ENCODE assay signal across 10 cellular contexts in genomic region chr14:37116933-37117844, GRCh38. TPM values are rescaled to one million over a fixed set of nuclear protein-coding genes. Genes with fewer than 3 reads are reported as not detected.
A peak's percentile ranks its signal among the peaks of the same experiment; 100 is the strongest.
DNase-seq lines count a peak whose midpoint lies in the region; ATAC-seq, FAIRE-seq and TF ChIP-seq lines count a peak whose summit lies in the region.
"Had no signal": no experiment of that assay in that cellular context is flagged by ENCODE, and none has a peak within 500 bp of the region (broad histone marks: within the 10 kb centered on the region; RNA-seq: fewer than 3 reads in every experiment).

No MANE protein-coding gene starts in this region.

- H3K36me3 ChIP-seq in H1 (ENCODE audit: control insufficient read depth in 2 of 4, insufficient read depth in 4 of 4, low read length in 3 of 4), result no peaks in the 10 kb centered on the region

- H3K4me3 ChIP-seq in H1 (ENCODE audit: extremely low read depth in 1 of 4, insufficient read depth in 2 of 4, low read depth in 3 of 4, low read length in 4 of 4) (no peak overlapping the region), skeletal muscle cell (ENCODE audit: low read depth, low read length) (no peak overlapping the region), dorsolateral prefrontal cortex (no peak overlapping the region)

- peak in 1 of 3 experiments; percentile 51; a peak in 2 of 4 replicates for TF ChIP-seq CTCF in H1 (IDR thresholded peaks at IDR 0.05; ENCODE audit: control extremely low read depth in 1 of 3, insufficient read depth in 1 of 3, low read depth in 1 of 3, low read length in 3 of 3)
- peak in 12 of 56 donors; percentile 8 to 31 (median 16) for TF ChIP-seq CTCF in dorsolateral prefrontal cortex (IDR thresholded peaks at IDR 0.05 in 54 of 56, conservative IDR thresholded peaks at IDR 0.05 in 2 of 56; ENCODE audit: low read depth in 1 of 56, partially characterized antibody in 56 of 56)

- DNase-seq in NCI-H1092 treated with DMSO at 0.1 percent for 48 hours (lab: John Stamatoyannopoulos, UW) (peak; percentile 16), NCI-H1092 (lab: John Stamatoyannopoulos, UW) (no peak), NCI-H2171 treated with DMSO at 0.1 percent for 48 hours (lab: John Stamatoyannopoulos, UW) (peak; percentile 67), H1 (ENCODE audit: low read depth in 1 of 2, low spot score in 2 of 2) (no peak), skeletal muscle cell (ENCODE audit: low read depth) (peak; percentile 54), dorsolateral prefrontal cortex (no peak), left colon (no peak)
- no peak for DNase-seq in activated naive CD8-positive, alpha-beta T cell treated with anti-CD3 and anti-CD28 coated beads, Interleukin-2, amount 50 U/mL, for 24 hours
- DNase-seq: activated naive CD4-positive, alpha-beta T cell treated with anti-CD3 and anti-CD28 coated beads, Interleukin-2, amount 50 U/mL, for 16 hours; T-helper 2 cell had no signal

- no peak overlapping the region for H3K23ac ChIP-seq in H1 (ENCODE audit: insufficient read length)

- no peak overlapping the region for H3K4me3 Mint-ChIP-seq in activated naive CD8-positive, alpha-beta T cell treated with anti-CD3 and anti-CD28 coated beads, Interleukin-2, amount 50 U/mL, for 24 hours

- H3K36me3 Mint-ChIP-seq in activated naive CD8-positive, alpha-beta T cell treated with anti-CD3 and anti-CD28 coated beads, Interleukin-2, amount 50 U/mL, for 24 hours (ENCODE audit: low read depth), result no peaks in the 10 kb centered on the region

- no peak overlapping the region for H3K4me2 ChIP-seq in H1 (ENCODE audit: insufficient read depth in 1 of 2, low read depth in 2 of 2, low read length in 2 of 2)

- TF ChIP-seq POLR2A in H1 (IDR thresholded peaks at IDR 0.05; ENCODE audit: control extremely low read depth in 1 of 2, low read depth in 2 of 2, low read length in 2 of 2), result no peak

- H2AK5ac ChIP-seq in H1 (ENCODE audit: low read depth, low read length), result no peak overlapping the region

- H3K27me3 ChIP-seq in H1 (replicated peaks in 1 of 4; ENCODE audit: control insufficient read depth in 3 of 4, extremely low read depth in 1 of 4, insufficient read depth in 3 of 4, low read length in 3 of 4) (no peaks in the 10 kb centered on the region), dorsolateral prefrontal cortex (peaks cover 0 to 3% (median 0%) of the 10 kb centered on the region in 45 donors)

- ATAC-seq in activated naive CD8-positive, alpha-beta T cell treated with anti-CD3 and anti-CD28 coated beads, Interleukin-2, amount 50 U/mL, for 24 hours, result no peak
- ATAC-seq in left colon, result no peak

- no peak overlapping the region for H3K4ac ChIP-seq in H1 (replicated peaks; ENCODE audit: insufficient read length, low read depth, low read length)

- no peaks in the 10 kb centered on the region for H3K4me1 Mint-ChIP-seq in activated naive CD8-positive, alpha-beta T cell treated with anti-CD3 and anti-CD28 coated beads, Interleukin-2, amount 50 U/mL, for 24 hours

- no peaks in the 10 kb centered on the region for H3K79me2 ChIP-seq in H1 (ENCODE audit: control insufficient read depth in 1 of 2, insufficient read depth in 2 of 2, low read length in 2 of 2)

- no peak overlapping the region for H2BK15ac ChIP-seq in H1 (ENCODE audit: low read length)

- H3K4me1 ChIP-seq in H1 (replicated peaks in 1 of 4; ENCODE audit: control insufficient read depth in 3 of 4, insufficient read depth in 4 of 4, low read length in 3 of 4), result peaks cover 0 to 2% (median under 1%) of the 10 kb centered on the region in 4 experiments; a peak in 2 of 7 replicates

- H3K23me2 ChIP-seq in H1 (ENCODE audit: low read depth, low read length), result no peaks in the 10 kb centered on the region; the same call in 1 of the 2 replicates

- no peak overlapping the region for H4K91ac ChIP-seq in H1 (replicated peaks; ENCODE audit: insufficient read length, low read length)

- 84% methylated on average over 5 of the region's 5 CpGs; no CpG with 5 or more reads in 1 of the 2 experiments for WGBS in H1 (ENCODE audit: extremely low coverage in 1 of 2, insufficient coverage in 1 of 2, insufficient read length in 1 of 2, insufficient replicate concordance in 2 of 2, low coverage in 1 of 2, low lambda C conversion rate in 2 of 2, missing lambda C conversion rate in 1 of 2), 2 experiments

- H3K14ac ChIP-seq in H1 (ENCODE audit: insufficient read length), result no peak overlapping the region

- H3K27me3 Mint-ChIP-seq in activated naive CD8-positive, alpha-beta T cell treated with anti-CD3 and anti-CD28 coated beads, Interleukin-2, amount 50 U/mL, for 24 hours, result no peaks in the 10 kb centered on the region

- H2AFZ ChIP-seq in H1 (ENCODE audit: low read length), result no peak overlapping the region

- H2BK12ac ChIP-seq in H1 (ENCODE audit: low read depth, low read length), result no peak overlapping the region

- no peak overlapping the region for H3K56ac ChIP-seq in H1 (replicated peaks; ENCODE audit: insufficient read length, low read depth, low read length)

- H2BK5ac ChIP-seq in H1 (ENCODE audit: low read depth, low read length), result no peak overlapping the region

- no peak overlapping the region for H4K8ac ChIP-seq in H1 (ENCODE audit: extremely low read depth, insufficient read depth, low read length)

- H3K27ac ChIP-seq in H1 (ENCODE audit: low read depth, low read length) (no peak overlapping the region), dorsolateral prefrontal cortex (no peak overlapping the region)

- no peak overlapping the region for H4K5ac ChIP-seq in H1 (ENCODE audit: insufficient read length, low read depth, low read length)

- TF ChIP-seq RAD21 in H1 (IDR thresholded peaks at IDR 0.05 in 1 of 2, conservative IDR thresholded peaks at IDR 0.05 in 1 of 2; ENCODE audit: low read depth in 2 of 2, low read length in 2 of 2), result peak; percentile 59 to 65

- no peak overlapping the region for H2BK120ac ChIP-seq in H1 (replicated peaks; ENCODE audit: low read depth, low read length)

- H3K79me1 ChIP-seq in H1 (ENCODE audit: low read depth, low read length), result no peaks in the 10 kb centered on the region

- H3K9me3 ChIP-seq in H1 (ENCODE audit: insufficient read depth in 2 of 2, low read depth in 1 of 2, low read length in 1 of 2), result no peaks in the 10 kb centered on the region; a peak in 1 of 4 replicates

- H3K9me3 Mint-ChIP-seq in activated naive CD8-positive, alpha-beta T cell treated with anti-CD3 and anti-CD28 coated beads, Interleukin-2, amount 50 U/mL, for 24 hours, result peaks cover 7% of the 10 kb centered on the region

- no peak for TF ChIP-seq EP300 in H1 (IDR thresholded peaks at IDR 0.05; ENCODE audit: borderline replicate concordance in 1 of 2, low read depth in 2 of 2, low read length in 2 of 2)

- H3K18ac ChIP-seq in H1 (ENCODE audit: extremely low read depth, low read length), result no peak overlapping the region

- no peak overlapping the region for H3K27ac Mint-ChIP-seq in activated naive CD8-positive, alpha-beta T cell treated with anti-CD3 and anti-CD28 coated beads, Interleukin-2, amount 50 U/mL, for 24 hours

- CTCF ChIA-PET in H1 (lab: Charles Lee; ENCODE audit: partially characterized antibody), result interaction anchor here (0.5 to 2.1 kb wide), 19 partner anchors 8 to 949 kb away, joined by 3 to 9 read pairs (median 4); no protein-coding TSS in a partner anchor

- H2BK20ac ChIP-seq in H1 (ENCODE audit: low read length), result no peak overlapping the region

- no peak overlapping the region for H3K9ac ChIP-seq in H1 (replicated peaks in 1 of 4; ENCODE audit: extremely low read depth in 1 of 4, low read depth in 3 of 4, low read length in 3 of 4)

- intact Hi-C loops in dorsolateral prefrontal cortex (cut with DNase I), result no loop called here
- intact Hi-C loops in left colon (cut with DNase I, micrococcal nuclease), result no loop called here

- FAIRE-seq in H1 (lab: Jason Lieb, UNC), result no peak

- H4K20me1 ChIP-seq in H1 (replicated peaks in 1 of 2; ENCODE audit: control insufficient read depth in 1 of 2, insufficient read depth in 2 of 2, low read length in 2 of 2), result no peaks in the 10 kb centered on the region

- POLR2A ChIA-PET in H1 (lab: Charles Lee; ENCODE audit: partially characterized antibody), result no interaction called here

TF ChIP-seq in H1, 55 proteins besides CTCF, POLR2A, EP300 and RAD21 (continues in another document):
- TF ChIP-seq SIN3A (conservative IDR thresholded peaks at IDR 0.05 in 1 of 2, IDR thresholded peaks at IDR 0.05 in 1 of 2; ENCODE audit: low read depth in 1 of 2, low read length in 2 of 2), result no peak
- no peak for TF ChIP-seq POLR2AphosphoS5 (IDR thresholded peaks at IDR 0.05; ENCODE audit: low read depth, low read length)
- no peak for TF ChIP-seq RNF2 (IDR thresholded peaks at IDR 0.05; ENCODE audit: borderline replicate concordance, low read depth, low read length, missing control alignments, poor library complexity, severe bottlenecking)
- TF ChIP-seq ZNF274 (IDR thresholded peaks at IDR 0.05; ENCODE audit: borderline replicate concordance, extremely low read depth, low read length), result no peak
- no peak for TF ChIP-seq CREB1 (IDR thresholded peaks at IDR 0.05)
- no peak for TF ChIP-seq FOSL1 (IDR thresholded peaks at IDR 0.05; ENCODE audit: insufficient read depth, low read depth, low read length)
- TF ChIP-seq RXRA (IDR thresholded peaks at IDR 0.05; ENCODE audit: insufficient read depth, low read depth, low read length), result no peak
- TF ChIP-seq CEBPB (IDR thresholded peaks at IDR 0.05; ENCODE audit: low read depth, low read length), result no peak

RNA-seq across cellular contexts. Expression of gene SLC25A21, which starts 55.2 kb away (rescaled TPM):
- total RNA-seq in H1 (2021; fragmentation: NEBNext Ultra II Directional; extraction: Animal tissue kit (Norgen Biotek cat#: 25700)), result 6.9 and 8.7 TPM in 2 replicates
- polyA plus RNA-seq in H1 (2011; rRNA removed), result 1.9 and 15.7 TPM in 2 replicates
- polyA plus RNA-seq in H1 (2011; cell fraction: cytosol; rRNA removed), result 4.0 TPM
- polyA plus RNA-seq in H1 (2011; cell fraction: nucleus; rRNA removed), result 5.0 TPM
- 7.2 to 10.4 TPM (median 8.7 TPM) in 4 replicates for polyA plus RNA-seq in H1 (2012, experiment 1 of 2)
- polyA plus RNA-seq in H1 (2012, experiment 2 of 2), result 1.1 TPM
- polyA plus RNA-seq in H1 (2013, experiment 1 of 2), result 3.3 TPM
- 3.1 TPM for polyA plus RNA-seq in H1 (2013, experiment 2 of 2)
- 6.5 and 6.6 TPM in 2 replicates for polyA minus RNA-seq in H1 (2011; rRNA and poly(A)+ RNA removed)
- 2.9 TPM for polyA minus RNA-seq in H1 (2011; cell fraction: cytosol; rRNA and poly(A)+ RNA removed)
- 15.9 TPM for polyA minus RNA-seq in H1 (2011; cell fraction: nucleus; rRNA and poly(A)+ RNA removed)
- total RNA-seq in dorsolateral prefrontal cortex (1 to 10 TPM in 21 of 120 experiments, under 1 TPM in 64, not detected in 35; 0.16 to 2.6 (median 0.75) TPM), left colon (under 1 TPM; 0.14 to 0.64 TPM)

Comparison
In these comparisons a context has a peak if more than half of its experiments do, and no peak if none do; other contexts are left out.
1. DNase-seq: peak in NCI-H1092 treated with DMSO at 0.1 percent for 48 hours (single experiment), NCI-H2171 treated with DMSO at 0.1 percent for 48 hours (single experiment) and skeletal muscle cell (single experiment); none in NCI-H1092 (single experiment), H1 (0 of 2), activated naive CD8-positive, alpha-beta T cell treated with anti-CD3 and anti-CD28 coated beads, Interleukin-2, amount 50 U/mL, for 24 hours (single experiment), dorsolateral prefrontal cortex (0 of 10) and left colon (0 of 2).